19 cellular contexts compared by ENCODE assay signal in genomic region chr3:31053299-31053698, GRCh38.
"Had no signal": no experiment of that assay in that cellular context is flagged by ENCODE, and none has a peak within 500 bp of the region (broad histone marks: within the 10 kb centered on the region; RNA-seq: fewer than 3 reads in every experiment).

No MANE protein-coding gene starts in this region.

- H3K4me1 ChIP-seq: gastroesophageal sphincter, spleen, tibial nerve, upper lobe of right lung, vagina had no signal

- DNase-seq: effector CD8-positive, alpha-beta T cell; glutamatergic neuron; left colon; left ventricle myocardium superior; occipital lobe; spleen; stimulated activated CD4-positive, alpha-beta T cell treated with anti-CD3 and anti-CD28 coated beads, Interleukin-15, amount 100 ng/mL, for 24 hours; stimulated activated CD4-positive, alpha-beta T cell treated with anti-CD3 and anti-CD28 coated beads, Interleukin-1b, Interleukin-23, amount 100 ng/mL, for 48 hours; stimulated activated CD4-positive, alpha-beta T cell treated with anti-CD3 and anti-CD28 coated beads, Interleukin-4, amount 100 ng/mL, for 24 hours; upper lobe of right lung had no signal

- H3K27me3 ChIP-seq: gastroesophageal sphincter, spleen, tibial nerve, upper lobe of right lung, vagina had no signal

- H3K4me3 ChIP-seq: coronary artery, gastroesophageal sphincter, lung, spleen, tibial nerve, upper lobe of right lung, vagina had no signal

- H3K27ac Mint-ChIP-seq: nephron; stimulated activated memory B cell treated with anti-CD40 and anti-IgM and Interleukin-4, amounts not matched to agents 10 μg/mL and 1 μg/mL and 100 μg/mL, for 72 hours; stimulated activated naive CD8-positive, alpha-beta T cell treated with anti-CD3 and anti-CD28 coated beads, Interleukin-15, Interleukin-2, amounts not matched to agents 100 ng/mL and 50 ng/mL, for 24 hours had no signal

- H3K36me3 Mint-ChIP-seq: stimulated activated memory B cell treated with anti-CD40 and anti-IgM and Interleukin-4, amounts not matched to agents 10 μg/mL and 1 μg/mL and 100 μg/mL, for 72 hours had no signal

- H3K4me3 Mint-ChIP-seq: nephron; stimulated activated memory B cell treated with anti-CD40 and anti-IgM and Interleukin-4, amounts not matched to agents 10 μg/mL and 1 μg/mL and 100 μg/mL, for 72 hours; stimulated activated naive CD8-positive, alpha-beta T cell treated with anti-CD3 and anti-CD28 coated beads, Interleukin-15, Interleukin-2, amounts not matched to agents 100 ng/mL and 50 ng/mL, for 24 hours had no signal

- H3K9me3 ChIP-seq: gastroesophageal sphincter, upper lobe of right lung, vagina had no signal

- ATAC-seq: gastroesophageal sphincter; left colon; left ventricle myocardium superior; sciatic nerve; stimulated activated memory B cell treated with anti-CD40 and anti-IgM and Interleukin-4, amounts not matched to agents 10 μg/mL and 1 μg/mL and 100 μg/mL, for 72 hours; upper lobe of right lung had no signal

- H3K27me3 Mint-ChIP-seq: stimulated activated naive CD8-positive, alpha-beta T cell treated with anti-CD3 and anti-CD28 coated beads, Interleukin-15, Interleukin-2, amounts not matched to agents 100 ng/mL and 50 ng/mL, for 24 hours had no signal

- H3K36me3 ChIP-seq: gastroesophageal sphincter, spleen, tibial nerve, upper lobe of right lung, vagina had no signal

- H3K4me1 Mint-ChIP-seq: nephron; stimulated activated memory B cell treated with anti-CD40 and anti-IgM and Interleukin-4, amounts not matched to agents 10 μg/mL and 1 μg/mL and 100 μg/mL, for 72 hours had no signal

- H3K27ac ChIP-seq: coronary artery, gastroesophageal sphincter, spleen, tibial nerve, upper lobe of right lung, vagina had no signal
